In the genomic region with DNA sequence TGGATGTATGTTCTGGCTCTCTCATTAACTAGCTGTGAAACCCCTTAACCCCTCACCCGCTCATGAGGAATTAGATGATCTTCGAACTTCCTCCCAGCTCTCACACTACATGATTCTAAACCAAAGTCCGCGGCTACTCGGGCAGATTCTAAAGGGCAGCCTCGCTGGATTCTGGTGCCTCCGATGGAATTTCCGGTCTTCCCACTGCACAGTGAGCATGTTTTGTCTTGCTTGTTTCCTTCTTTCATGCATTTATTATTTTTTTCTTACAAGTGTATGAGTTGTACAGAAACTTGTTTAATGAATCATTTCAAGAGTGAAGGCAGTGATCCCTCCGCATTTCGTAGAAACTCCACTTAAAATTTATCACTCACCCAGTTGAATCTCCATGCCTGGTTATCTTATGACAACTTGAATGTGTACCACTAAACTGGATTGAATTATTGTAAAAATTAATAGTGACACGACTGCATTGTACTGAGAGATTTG, we compare ENCODE assay signal across 11 cellular contexts. TPM values are rescaled to one million over a fixed set of nuclear protein-coding genes. Genes with fewer than 3 reads are reported as not detected.
DNase-seq lines count a peak whose midpoint lies in the region; ATAC-seq and TF ChIP-seq lines count a peak whose summit lies in the region.
"Had no signal": no experiment of that assay in that cellular context is flagged by ENCODE, and none has a peak within 500 bp of the region (broad histone marks: within the 10 kb centered on the region; RNA-seq: fewer than 3 reads in every experiment).

No MANE protein-coding gene starts in this region.

- TF ChIP-seq CTCF in GM12865 (IDR thresholded peaks at IDR 0.05; ENCODE audit: insufficient read depth, low read depth, low read length, missing control alignments) (no peak), RWPE2 (IDR thresholded peaks at IDR 0.05; ENCODE audit: poor library complexity, severe bottlenecking) (no peak), epithelial cell of esophagus (IDR thresholded peaks at IDR 0.05; ENCODE audit: insufficient read depth, low read depth, low read length, missing control alignments) (no peak), psoas muscle (IDR thresholded peaks at IDR 0.05) (no peak), ascending aorta (IDR thresholded peaks at IDR 0.05) (no peak)

- ATAC-seq in RWPE2 (ENCODE audit: low read depth), result peak; percentile 87
- no peak for ATAC-seq in GM21447 (IDR thresholded peaks at IDR 0.05; ENCODE audit: unreplicated experiment)
- no peak for ATAC-seq in psoas muscle
- ATAC-seq: left lobe of liver had no signal

- H3K9me3 ChIP-seq in RWPE2 (ENCODE audit: severe bottlenecking) (no peaks in the 10 kb centered on the region), psoas muscle (no peaks in the 10 kb centered on the region), ascending aorta (no peaks in the 10 kb centered on the region)
- H3K9me3 ChIP-seq: stomach had no signal

- H3K27me3 ChIP-seq in RWPE2 (ENCODE audit: insufficient read depth, poor library complexity, severe bottlenecking), result no peaks in the 10 kb centered on the region
- no peaks in the 10 kb centered on the region for H3K27me3 ChIP-seq in psoas muscle (ENCODE audit: insufficient read depth in 3 of 3, low read length in 2 of 3)
- H3K27me3 ChIP-seq in ascending aorta, result no peaks in the 10 kb centered on the region
- H3K27me3 ChIP-seq: stomach had no signal

- no peaks in the 10 kb centered on the region for H3K36me3 ChIP-seq in RWPE2 (ENCODE audit: low read depth)
- no peaks in the 10 kb centered on the region for H3K36me3 ChIP-seq in psoas muscle (ENCODE audit: insufficient read depth in 1 of 2, low read depth in 1 of 2)
- no peaks in the 10 kb centered on the region for H3K36me3 ChIP-seq in ascending aorta
- H3K36me3 ChIP-seq: stomach had no signal

- H3K4me3 ChIP-seq in GM12865 (ENCODE audit: low read depth, low read length) (no peak overlapping the region; the same call in 1 of the 2 replicates), RWPE2 (ENCODE audit: severe bottlenecking) (no peak overlapping the region), epithelial cell of esophagus (ENCODE audit: low read length) (peak overlapping the region; percentile 23), skin epidermis (no peak overlapping the region), psoas muscle (no peak overlapping the region), ascending aorta (no peak overlapping the region)
- H3K4me3 ChIP-seq: stomach had no signal

- H3K4me1 ChIP-seq in RWPE2 (ENCODE audit: insufficient read depth, poor library complexity, severe bottlenecking) (peaks cover 26% of the 10 kb centered on the region), psoas muscle (no peaks in the 10 kb centered on the region), ascending aorta (peaks cover 0 to 4% of the 10 kb centered on the region in 2 donors)

- DNase-seq in GM12865 (ENCODE audit: low read depth) (peak; percentile 78), RWPE2 (ENCODE audit: low spot score) (peak; percentile 89), epithelial cell of esophagus (ENCODE audit: low read depth) (peak; percentile 94), psoas muscle (no peak), kidney glomerular epithelial cell (lab: John Stamatoyannopoulos, UW) (no peak), ascending aorta (ENCODE audit: low spot score in 2 of 2) (no peak)
- DNase-seq: cerebellar nuclear complex, stomach had no signal

- intact Hi-C loops in psoas muscle (cut with DNase I), result no loop called here
- intact Hi-C loops in ascending aorta (cut with DNase I), result no loop called here

- 82 to 86% (median 84%) methylated on average over 11 of the region's 11 CpGs for WGBS in psoas muscle, 3 donors

- H3K27ac ChIP-seq in RWPE2 (ENCODE audit: poor library complexity, severe bottlenecking), result peak overlapping the region; percentile 92
- H3K27ac ChIP-seq in skin epidermis, result peak overlapping the region in 18 of 21 experiments; percentile 11 to 81 (median 52)
- H3K27ac ChIP-seq in psoas muscle, result no peak overlapping the region
- H3K27ac ChIP-seq in ascending aorta, result no peak overlapping the region

RNA-seq across cellular contexts. Expression of gene HCAR3, which starts 4.5 kb away (rescaled TPM):
- under 1 TPM in 2 of 4 donors, not detected in 2; 0.13 to 0.44 TPM for total RNA-seq in psoas muscle
- under 1 TPM in 1 of 3 donors, not detected in 2; 0.07 TPM for polyA plus RNA-seq in psoas muscle
- not detected for total RNA-seq in ascending aorta
- total RNA-seq: left lobe of liver had no signal

RNA-seq across cellular contexts. Expression of gene HCAR1, which starts 9.5 kb away (rescaled TPM):
- total RNA-seq in psoas muscle, result under 1 TPM in 3 of 4 donors, not detected in 1; 0.05 to 0.13 (median 0.08) TPM
- under 1 TPM; 0.01 to 0.05 (median 0.03) TPM for polyA plus RNA-seq in psoas muscle
- not detected for total RNA-seq in ascending aorta
- total RNA-seq: left lobe of liver had no signal

RNA-seq across cellular contexts. Expression of gene HCAR2, which starts 17.9 kb away (rescaled TPM):
- total RNA-seq in psoas muscle, result under 1 TPM in 1 of 4 donors, not detected in 3; 0.61 TPM
- polyA plus RNA-seq in psoas muscle, result under 1 TPM; 0.01 to 0.18 (median 0.13) TPM
- 3.9 TPM for total RNA-seq in ascending aorta
- total RNA-seq: left lobe of liver had no signal

RNA-seq across cellular contexts. Expression of gene DENR, which starts 31.5 kb away (rescaled TPM):
- total RNA-seq in psoas muscle (10 to 100 TPM; 30.2 to 39.0 (median 33.5) TPM), ascending aorta (12.2 TPM)
- 10 to 100 TPM; 24.0 to 52.4 (median 47.4) TPM for polyA plus RNA-seq in psoas muscle

RNA-seq across cellular contexts. Expression of gene CCDC62, which starts 53.3 kb away (rescaled TPM):
- total RNA-seq in psoas muscle (1 to 10 TPM in 1 of 4 donors, under 1 TPM in 3; 0.81 to 1.3 (median 0.96) TPM), ascending aorta (not detected)
- polyA plus RNA-seq in psoas muscle, result 1 to 10 TPM in 1 of 3 donors, under 1 TPM in 2; 0.20 to 1.5 (median 0.29) TPM

Comparison
In these comparisons a context has a peak if more than half of its experiments do, and no peak if none do; other contexts are left out.
1. DNase-seq: peak in GM12865 (single experiment), RWPE2 (single experiment) and epithelial cell of esophagus (single experiment); none in psoas muscle (0 of 2), kidney glomerular epithelial cell (single experiment) and ascending aorta (0 of 2).
2. H3K27ac ChIP-seq: peak in RWPE2 (single experiment) and skin epidermis (18 of 21); none in psoas muscle (single experiment) and ascending aorta (0 of 2).